ENCODE assay signal across 22 cellular contexts in the genomic region with DNA sequence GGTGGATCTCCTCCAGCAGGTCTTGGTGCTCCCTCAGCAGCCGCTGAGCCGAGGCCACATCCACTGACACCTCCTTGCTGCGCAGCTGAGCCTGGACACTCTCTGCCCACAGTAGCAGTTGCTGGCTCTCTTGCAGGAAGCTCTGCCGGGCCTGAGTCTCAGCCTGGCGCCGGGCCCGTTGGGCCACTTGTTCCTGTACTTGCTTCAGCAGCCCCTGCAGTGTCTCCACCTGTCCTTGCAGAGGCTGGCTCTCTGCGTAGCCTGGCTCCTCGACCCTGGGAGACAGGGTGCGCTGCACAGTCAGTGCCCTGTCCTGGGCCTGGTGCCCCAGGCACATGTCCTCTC. TPM values are rescaled to one million over a fixed set of nuclear protein-coding genes. Genes with fewer than 3 reads are reported as not detected.
A peak's percentile ranks its signal among the peaks of the same experiment; 100 is the strongest.
DNase-seq lines count a peak whose midpoint lies in the region; ATAC-seq and TF ChIP-seq lines count a peak whose summit lies in the region.
"Had no signal": no experiment of that assay in that cellular context is flagged by ENCODE, and none has a peak within 500 bp of the region (broad histone marks: within the 10 kb centered on the region; RNA-seq: fewer than 3 reads in every experiment).

No MANE protein-coding gene starts in this region.

- H3K4me3 ChIP-seq in heart left ventricle: no peak overlapping the region
- no peak overlapping the region for H3K4me3 ChIP-seq in prostate gland
- H3K4me3 ChIP-seq: dorsolateral prefrontal cortex, skin epidermis, thoracic aorta had no signal

- TF ChIP-seq POLR2A in heart left ventricle (IDR thresholded peaks at IDR 0.05): no peak
- no peak for TF ChIP-seq POLR2A in prostate gland (IDR thresholded peaks at IDR 0.05)

- ATAC-seq in heart left ventricle (peak in 3 of 4 donors; percentile 57 to 69 (median 59)), HG03457 (IDR thresholded peaks at IDR 0.05; ENCODE audit: unreplicated experiment) (no peak)
- ATAC-seq: SK-N-SH treated with all-trans-retinoic acid at 6 μM for 48 hours; stimulated activated memory B cell treated with anti-CD40 and anti-IgM and Interleukin-4, amounts not matched to agents 10 μg/mL and 1 μg/mL and 100 μg/mL, for 72 hours had no signal

- H3K4me1 ChIP-seq in heart left ventricle (peaks cover 0 to 28% (median 17%) of the 10 kb centered on the region in 12 donors), prostate gland (replicated peaks) (peaks cover 12% of the 10 kb centered on the region)

- H3K27ac ChIP-seq in heart left ventricle (peak overlapping the region in 3 of 12 donors; percentile 10 to 22 (median 22)), prostate gland (no peak overlapping the region)
- H3K27ac ChIP-seq: skin epidermis, thoracic aorta had no signal

- intact Hi-C loops in heart left ventricle (cut with DNase I): no loop called here
- intact Hi-C loops in prostate gland (cut with DNase I): no loop called here

- peak; percentile 57 for DNase-seq in DMS79 (lab: John Stamatoyannopoulos, UW)
- DNase-seq in NCI-H1092 (lab: John Stamatoyannopoulos, UW): peak; percentile 45
- DNase-seq in heart left ventricle: peak in 4 of 5 donors; percentile 41 to 79 (median 73)
- DNase-seq in prostate gland (ENCODE audit: low spot score): peak; percentile 51
- no peak for DNase-seq in Kasumi-1 (lab: John Stamatoyannopoulos, UW)
- no peak for DNase-seq in cortex of kidney (lab: John Stamatoyannopoulos, UW)
- DNase-seq: activated B cell treated with CpG ODN at 0.5 μM for 24 hours; activated CD4-positive, alpha-beta memory T cell treated with anti-CD3 and anti-CD28 coated beads, Interleukin-2, amount 10 ng/mL, durations not matched to agents 7 days and 5 days; activated naive CD4-positive, alpha-beta T cell treated with Interleukin-2 at 50 U/mL for 16 hours; activated T-cell treated with anti-CD3 and anti-CD28 coated beads, Interleukin-2, amount 50 U/mL, for 24 hours; COR-L47; Karpas-422; NCI-H1048; NCI-H1930; NCI-H524 treated with DMSO at 0.1 percent for 48 hours; nephron progenitor cell had no signal

- H3K9me3 ChIP-seq in heart left ventricle: no peaks in the 10 kb centered on the region
- H3K9me3 ChIP-seq in prostate gland: no peaks in the 10 kb centered on the region
- H3K9me3 ChIP-seq: thoracic aorta had no signal

- WGBS in heart left ventricle, 4 donors: 67 to 91% (median 76%) methylated on average over 7 to 10 of the region's 10 CpGs
- 64% methylated on average over 10 of the region's 10 CpGs for WGBS in prostate gland

- H3K36me3 ChIP-seq in heart left ventricle (no peaks in the 10 kb centered on the region), prostate gland (no peaks in the 10 kb centered on the region)
- H3K36me3 ChIP-seq: thoracic aorta had no signal

- peaks cover 0 to 8% (median 0%) of the 10 kb centered on the region in 9 donors for H3K27me3 ChIP-seq in heart left ventricle
- no peaks in the 10 kb centered on the region for H3K27me3 ChIP-seq in prostate gland (replicated peaks; ENCODE audit: insufficient read depth)

- TF ChIP-seq CTCF in heart left ventricle (IDR thresholded peaks at IDR 0.05) (no peak), prostate gland (IDR thresholded peaks at IDR 0.05) (no peak)

RNA-seq across cellular contexts. Expression of gene SPTBN5, which starts 15.5 kb away (rescaled TPM):
- total RNA-seq in heart left ventricle: 1 to 10 TPM in 8 of 9 donors, under 1 TPM in 1; 0.31 to 5.6 (median 1.7) TPM
- polyA plus RNA-seq in heart left ventricle: 1 to 10 TPM; 1.3 to 3.2 TPM
- total RNA-seq in prostate gland: 1 to 10 TPM; 1.2 to 2.2 TPM

RNA-seq across cellular contexts. Expression of gene PLA2G4B, which starts 39.7 kb away (rescaled TPM):
- total RNA-seq in heart left ventricle: 1 to 10 TPM in 7 of 9 donors, under 1 TPM in 2; 0.38 to 6.0 (median 2.8) TPM
- polyA plus RNA-seq in heart left ventricle: 1 to 10 TPM; 1.4 to 4.1 TPM
- total RNA-seq in prostate gland: 1 to 10 TPM; 1.5 to 7.6 TPM

RNA-seq across cellular contexts. Expression of gene JMJD7, which starts 50.4 kb away (rescaled TPM):
- total RNA-seq in heart left ventricle: 10 to 100 TPM in 6 of 9 donors, 1 to 10 TPM in 3; 5.4 to 17.9 (median 11.8) TPM
- 10 to 100 TPM in 1 of 2 donors, 1 to 10 TPM in 1; 7.3 to 20.6 TPM for polyA plus RNA-seq in heart left ventricle
- total RNA-seq in prostate gland: 10 to 100 TPM; 20.7 to 56.6 TPM

Comparison
In these comparisons a context has a peak if more than half of its experiments do, and no peak if none do; other contexts are left out.
1. DNase-seq: peak in DMS79 (single experiment), NCI-H1092 (single experiment), heart left ventricle (4 of 5) and prostate gland (single experiment); none in Kasumi-1 (0 of 2) and cortex of kidney (single experiment).